In the genomic region with DNA sequence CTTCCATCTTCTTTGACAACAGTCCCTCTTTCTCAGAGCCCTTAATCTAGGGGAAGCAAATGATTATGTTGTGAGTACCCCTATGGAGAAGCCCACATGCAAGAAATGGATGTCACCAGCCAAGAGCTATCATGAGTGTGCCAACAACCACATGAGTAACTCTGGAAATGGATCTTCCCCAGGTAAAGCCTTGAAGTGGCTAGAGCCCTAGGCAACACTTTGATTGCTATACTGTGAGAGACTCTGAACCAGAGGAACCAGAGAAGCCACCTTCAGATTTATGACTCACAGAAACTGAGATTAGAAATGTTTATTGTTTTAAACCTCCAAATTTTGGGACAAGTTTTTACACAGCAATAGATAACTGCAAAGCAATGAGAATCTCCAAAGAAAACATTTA, we compare ENCODE assay signal across 27 cellular contexts.
DNase-seq lines count a peak whose midpoint lies in the region; ATAC-seq, FAIRE-seq and TF ChIP-seq lines count a peak whose summit lies in the region.
"Had no signal": no experiment of that assay in that cellular context is flagged by ENCODE, and none has a peak within 500 bp of the region (broad histone marks: within the 10 kb centered on the region; RNA-seq: fewer than 3 reads in every experiment).

No MANE protein-coding gene starts in this region.

- H3K36me3 ChIP-seq in PC-9 (ENCODE audit: low read depth), result no peaks in the 10 kb centered on the region

- TF ChIP-seq CTCF in HFFc6 (IDR thresholded peaks at IDR 0.05) (no peak), PC-9 (conservative IDR thresholded peaks at IDR 0.05) (no peak), foreskin keratinocyte (conservative IDR thresholded peaks at IDR 0.05) (no peak), type B pancreatic cell (conservative IDR thresholded peaks at IDR 0.05) (no peak)

- no peak for FAIRE-seq in GM12891 (lab: Jason Lieb, UNC)
- FAIRE-seq: A204.1, HTR-8/SVneo, RCC 7860 had no signal

- H3K4me3 Mint-ChIP-seq in HFFc6, result no peak overlapping the region
- H3K4me3 Mint-ChIP-seq in type B pancreatic cell, result no peak overlapping the region
- H3K4me3 Mint-ChIP-seq: CD8-positive, alpha-beta memory T cell had no signal

- H3K4me1 Mint-ChIP-seq in HFFc6 (ENCODE audit: low read depth) (peaks cover 83% of the 10 kb centered on the region), type B pancreatic cell (ENCODE audit: unreplicated experiment) (peaks cover 20% of the 10 kb centered on the region)
- H3K4me1 Mint-ChIP-seq: CD8-positive, alpha-beta memory T cell had no signal

- intact Hi-C loops in PC-9 (cut with micrococcal nuclease; ENCODE audit: unreplicated experiment), result no loop called here
- intact Hi-C loops in left cardiac atrium (cut with DNase I), result no loop called here

- no peaks in the 10 kb centered on the region; the same call in 1 of the 2 replicates for H3K9me2 ChIP-seq in PC-9 (ENCODE audit: insufficient read depth)

- H3K27ac Mint-ChIP-seq in HFFc6 (peak overlapping the region; percentile 26; the same call in 1 of the 2 replicates), type B pancreatic cell (no peak overlapping the region)
- H3K27ac Mint-ChIP-seq: CD8-positive, alpha-beta memory T cell had no signal

- POLR2A ChIA-PET in PC-9 (lab: Charles Lee; ENCODE audit: unreplicated experiment), result no interaction called here

- DNase-seq in Daoy (ENCODE audit: low read depth), result peak; percentile 10
- no peak for DNase-seq in HFFc6
- DNase-seq in PC-9, result peak; percentile 2 to 55
- DNase-seq in foreskin keratinocyte, result peak; percentile 20 to 55
- no peak for DNase-seq in GM12891 (ENCODE audit: insufficient read length, low spot score)
- DNase-seq in type B pancreatic cell (ENCODE audit: extremely low spot score, unreplicated experiment), result no peak
- no peak for DNase-seq in left cardiac atrium
- DNase-seq: Calu3; CD8-positive, alpha-beta memory T cell; DMS153; EL; GF-D8; H7; MM.1S; NCI-H1092; NCI-H1436; NCI-H187 treated with DMSO at 0.1 percent for 48 hours; NCI-H2107; NCI-H2227 treated with DMSO at 0.1 percent for 48 hours; NCI-H510A; NCI-H774; Right ventricle myocardium superior had no signal

- H3K4me2 ChIP-seq in PC-9, result no peak overlapping the region

- H3K4me1 ChIP-seq in PC-9 (replicated peaks; ENCODE audit: insufficient read depth) (0 out of 2 replicates have a peak, but pooled peaks cover 6% of the 10 kb centered on the region), foreskin keratinocyte (peaks cover 26% of the 10 kb centered on the region)

- no peak overlapping the region for H3K27ac ChIP-seq in PC-9
- no peak overlapping the region for H3K27ac ChIP-seq in foreskin keratinocyte
- H3K27ac ChIP-seq: C4-2B had no signal

- H3K9me3 Mint-ChIP-seq in HFFc6 (no peaks in the 10 kb centered on the region), type B pancreatic cell (no peaks in the 10 kb centered on the region)
- H3K9me3 Mint-ChIP-seq: CD8-positive, alpha-beta memory T cell had no signal

- BruUV-seq in PC-9 (replicated peaks; lab: Mats Ljungman, UMichigan), result no TSS peak

- H3K9me3 ChIP-seq in PC-9 (ENCODE audit: insufficient read depth, low read depth), result no peaks in the 10 kb centered on the region

- H3K27me3 Mint-ChIP-seq in HFFc6 (ENCODE audit: insufficient read depth) (no peaks in the 10 kb centered on the region), type B pancreatic cell (no peaks in the 10 kb centered on the region)
- H3K27me3 Mint-ChIP-seq: CD8-positive, alpha-beta memory T cell had no signal

- no peaks in the 10 kb centered on the region for H4K20me1 ChIP-seq in PC-9 (ENCODE audit: insufficient read depth)

- no peaks in the 10 kb centered on the region for H3K36me3 Mint-ChIP-seq in HFFc6 (ENCODE audit: low read depth)
- H3K36me3 Mint-ChIP-seq in type B pancreatic cell, result no peaks in the 10 kb centered on the region
- H3K36me3 Mint-ChIP-seq: CD8-positive, alpha-beta memory T cell had no signal

- TF ChIP-seq POLR2A in GM12891 (IDR thresholded peaks at IDR 0.05; ENCODE audit: low read depth, low read length), result no peak

- no peak overlapping the region for H2AFZ ChIP-seq in PC-9

- H3K79me2 ChIP-seq in PC-9 (ENCODE audit: low read depth), result no peaks in the 10 kb centered on the region

- CTCF ChIA-PET in PC-9 (lab: Charles Lee), result no interaction called here

- no peak overlapping the region for H3K4me3 ChIP-seq in PC-9

- H3K27me3 ChIP-seq in PC-9 (ENCODE audit: insufficient read depth, low read depth), result no peaks in the 10 kb centered on the region
- no peaks in the 10 kb centered on the region for H3K27me3 ChIP-seq in foreskin keratinocyte

- H3F3A ChIP-seq in PC-9 (ENCODE audit: insufficient read depth, low read depth), result no peaks in the 10 kb centered on the region

- ATAC-seq in foreskin keratinocyte (peak; percentile 70), left cardiac atrium (no peak)
- ATAC-seq in activated CD4-positive, CD25-positive, alpha-beta regulatory T cell treated with anti-CD3 and anti-CD28 coated beads, Interleukin-2, amount 50 U/mL, for 24 hours, result no peak

TF ChIP-seq in GM12891, 5 proteins besides CTCF, POLR2A, EP300 and RAD21:
- TF ChIP-seq PAX5 (IDR thresholded peaks at IDR 0.05; ENCODE audit: insufficient read depth, low read length, severe bottlenecking) (no peak), POU2F2 (IDR thresholded peaks at IDR 0.05; ENCODE audit: low read depth, low read length) (no peak), TAF1 (IDR thresholded peaks at IDR 0.05; ENCODE audit: low read depth, low read length) (no peak), POLR2AphosphoS5 (IDR thresholded peaks at IDR 0.05; ENCODE audit: low read depth, low read length) (no peak), SPI1 (IDR thresholded peaks at IDR 0.05; ENCODE audit: low read depth, low read length) (no peak)

Comparison
In these comparisons a context has a peak if more than half of its experiments do, and no peak if none do; other contexts are left out.
1. DNase-seq: peak in Daoy (single experiment), PC-9 (2 of 2) and foreskin keratinocyte (2 of 2); none in HFFc6 (single experiment), GM12891 (single experiment), type B pancreatic cell (single experiment) and left cardiac atrium (single experiment).